8 cellular contexts compared by ENCODE assay signal in the genomic region with DNA sequence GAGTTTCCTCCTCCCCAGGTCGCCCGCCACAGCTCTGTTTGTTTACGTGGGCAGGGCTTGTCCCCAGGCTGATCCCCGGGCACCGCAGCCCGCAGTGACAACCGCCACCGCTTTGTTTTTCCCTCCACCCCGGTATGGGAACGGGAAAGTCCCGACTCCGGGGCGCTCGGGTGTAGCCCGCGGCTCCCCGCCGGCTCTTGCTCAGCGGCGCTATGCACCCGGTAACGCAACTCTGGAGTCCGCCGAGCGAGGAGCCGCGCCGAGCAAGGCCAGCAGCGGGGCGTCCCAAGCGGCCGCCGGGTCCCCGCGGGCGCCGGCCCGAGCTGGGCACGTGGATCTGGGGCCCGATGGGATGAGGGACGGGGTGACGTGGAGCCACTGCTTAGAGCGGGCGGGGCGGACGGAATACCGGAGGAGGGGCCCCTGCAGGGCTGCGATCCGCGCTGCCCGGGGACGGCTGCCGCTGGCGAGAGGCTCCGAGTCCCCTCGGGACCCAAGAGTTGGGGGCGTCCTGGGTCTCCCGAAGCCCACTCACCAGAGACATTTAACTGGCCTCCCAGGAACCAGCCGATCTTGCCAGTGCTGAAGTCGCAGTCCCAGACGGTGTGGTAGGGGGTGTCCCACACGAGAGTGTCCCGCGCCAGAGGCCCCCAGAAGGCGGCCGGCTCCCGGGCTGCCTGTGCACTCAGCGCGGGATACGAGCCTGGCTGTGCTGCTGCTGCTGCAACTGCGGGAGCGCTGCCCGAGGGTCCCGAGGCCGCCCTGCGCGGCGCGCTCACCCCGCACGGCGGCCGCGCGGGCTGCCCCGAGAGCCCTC. TPM values are rescaled to one million over a fixed set of nuclear protein-coding genes. Genes with fewer than 3 reads are reported as not detected.
A peak's percentile ranks its signal among the peaks of the same experiment; 100 is the strongest.
DNase-seq lines count a peak whose midpoint lies in the region; ATAC-seq, FAIRE-seq and TF ChIP-seq lines count a peak whose summit lies in the region.

No MANE protein-coding gene starts in this region.

- peaks cover 9% of the 10 kb centered on the region for H3K9me3 Mint-ChIP-seq in glutamatergic neuron (ENCODE audit: unreplicated experiment)

- H3K4me3 ChIP-seq in RWPE2 (ENCODE audit: severe bottlenecking): peak overlapping the region; percentile 51
- H3K4me3 ChIP-seq in pancreas: peak overlapping the region; percentile 51 to 85 (median 64)
- peak overlapping the region; percentile 58 to 89 (median 80) for H3K4me3 ChIP-seq in tibial nerve

- H3K27me3 ChIP-seq in RWPE2 (ENCODE audit: insufficient read depth, poor library complexity, severe bottlenecking) (peaks cover 2% of the 10 kb centered on the region), pancreas (no peaks in the 10 kb centered on the region), tibial nerve (no peaks in the 10 kb centered on the region)

- H3K4me1 Mint-ChIP-seq in glutamatergic neuron (ENCODE audit: low read depth, unreplicated experiment): no peaks in the 10 kb centered on the region

- H3K4me1 ChIP-seq in RWPE2 (ENCODE audit: insufficient read depth, poor library complexity, severe bottlenecking) (no peaks in the 10 kb centered on the region), pancreas (peaks cover 28 to 65% (median 34%) of the 10 kb centered on the region in 3 donors), tibial nerve (peaks cover 3 to 57% (median 50%) of the 10 kb centered on the region in 4 donors)

- DNase-seq in GM19239 (ENCODE audit: insufficient read length, low spot score) (no peak), RWPE2 (ENCODE audit: low spot score) (no peak), glutamatergic neuron (peak; percentile 52), pancreas (peak; percentile 75 to 92 (median 83)), tibial nerve (ENCODE audit: low spot score in 2 of 2) (peak in 1 of 2 donors; percentile 52)
- peak; percentile 19 to 56 (median 38) for DNase-seq in activated naive CD4-positive, alpha-beta T cell (lab: John Stamatoyannopoulos, UW)

- peak; percentile 32 for ATAC-seq in HG03442 (IDR thresholded peaks at IDR 0.05; ENCODE audit: unreplicated experiment)
- peak; percentile 68 for ATAC-seq in RWPE2 (ENCODE audit: low read depth)
- ATAC-seq in pancreas: peak; percentile 64 to 76 (median 68)

- H3K36me3 ChIP-seq in RWPE2 (ENCODE audit: low read depth) (no peaks in the 10 kb centered on the region), pancreas (no peaks in the 10 kb centered on the region), tibial nerve (no peaks in the 10 kb centered on the region)

- peaks cover 2% of the 10 kb centered on the region for H3K36me3 Mint-ChIP-seq in glutamatergic neuron (ENCODE audit: unreplicated experiment)

- peak overlapping the region; percentile 64 for H3K4me3 Mint-ChIP-seq in glutamatergic neuron (ENCODE audit: unreplicated experiment)

- peak; percentile 21 for FAIRE-seq in GM19239 (lab: Jason Lieb, UNC)
- no peak for FAIRE-seq in pancreas (lab: Jason Lieb, UNC)

- TF ChIP-seq CTCF in C4-2B (conservative IDR thresholded peaks at IDR 0.05): no peak
- peak; percentile 13 for TF ChIP-seq CTCF in RWPE2 (IDR thresholded peaks at IDR 0.05; ENCODE audit: poor library complexity, severe bottlenecking)
- TF ChIP-seq CTCF in glutamatergic neuron (IDR thresholded peaks at IDR 0.05; ENCODE audit: partially characterized antibody, unreplicated experiment): no peak
- TF ChIP-seq CTCF in pancreas (IDR thresholded peaks at IDR 0.05): no peak
- TF ChIP-seq CTCF in tibial nerve (IDR thresholded peaks at IDR 0.05): peak in 2 of 5 experiments; percentile 7 to 20

- peak overlapping the region; percentile 76 for H3K27ac ChIP-seq in C4-2B
- H3K27ac ChIP-seq in RWPE2 (ENCODE audit: poor library complexity, severe bottlenecking): no peak overlapping the region
- peak overlapping the region; percentile 85 to 95 (median 92) for H3K27ac ChIP-seq in pancreas
- H3K27ac ChIP-seq in tibial nerve: peak overlapping the region; percentile 85 to 96 (median 94)

- TF ChIP-seq EP300 in tibial nerve (IDR thresholded peaks at IDR 0.05): peak in 1 of 2 donors; percentile 49

- peak; percentile 37 to 39 for TF ChIP-seq POLR2A in tibial nerve (IDR thresholded peaks at IDR 0.05)

- no peaks in the 10 kb centered on the region for H3K9me3 ChIP-seq in RWPE2 (ENCODE audit: severe bottlenecking)
- H3K9me3 ChIP-seq in pancreas: no peaks in the 10 kb centered on the region
- H3K9me3 ChIP-seq in tibial nerve: no peaks in the 10 kb centered on the region

- peaks cover 20% of the 10 kb centered on the region for H3K27me3 Mint-ChIP-seq in glutamatergic neuron (ENCODE audit: unreplicated experiment)

- H3K27ac Mint-ChIP-seq in glutamatergic neuron (ENCODE audit: unreplicated experiment): no peak overlapping the region

- 0% methylated on average over 82 to 86 of the region's 86 CpGs for WGBS in pancreas, 2 donors
- 0 to 1% methylated on average over 13 to 54 of the region's 86 CpGs for WGBS in tibial nerve, 2 donors

- intact Hi-C loops in pancreas (cut with DNase I): no loop called here

RNA-seq across cellular contexts. Expression of gene ACSS1, which starts 0.5 kb away (rescaled TPM):
- total RNA-seq in glutamatergic neuron (ENCODE audit: unreplicated experiment) (not detected), pancreas (10 to 100 TPM; 30.4 to 47.2 (median 36.0) TPM), tibial nerve (10 to 100 TPM; 38.5 to 55.5 (median 42.2) TPM)
- polyA plus RNA-seq in pancreas: 10 to 100 TPM; 34.6 to 43.7 TPM

RNA-seq across cellular contexts. Expression of gene VSX1, which starts 24.5 kb away (rescaled TPM):
- not detected for total RNA-seq in glutamatergic neuron (ENCODE audit: unreplicated experiment)
- total RNA-seq in pancreas: under 1 TPM; 0.13 to 0.31 (median 0.23) TPM
- under 1 TPM; 0.08 to 0.77 TPM for polyA plus RNA-seq in pancreas
- total RNA-seq in tibial nerve: not detected

Comparison
In these comparisons a context has a peak if more than half of its experiments do, and no peak if none do; other contexts are left out.
1. DNase-seq: peak in activated naive CD4-positive, alpha-beta T cell (4 of 4), glutamatergic neuron (single experiment) and pancreas (6 of 6); none in GM19239 (single experiment) and RWPE2 (single experiment).
2. RNA of gene ACSS1, which starts 0.5 kb away (total RNA-seq): 38.5 to 55.5 TPM in tibial nerve and 30.4 to 47.2 TPM in pancreas; not detected in glutamatergic neuron (single experiment); every median in the first group is over 10 times any median in the second.
3. Peak in every context shown above with its lines, with median percentiles within 50 percentile points of each other: ATAC-seq and H3K4me3 ChIP-seq.